In genomic region chr9:77985996-77986395, GRCh38 we compare ENCODE assay signal across 20 cellular contexts.
"Had no signal": no experiment of that assay in that cellular context is flagged by ENCODE, and none has a peak within 500 bp of the region (broad histone marks: within the 10 kb centered on the region; RNA-seq: fewer than 3 reads in every experiment).

No MANE protein-coding gene starts in this region.

- H3K36me3 ChIP-seq: neural progenitor cell, suprapubic skin, upper lobe of left lung had no signal

- H3K4me3 Mint-ChIP-seq: activated naive CD4-positive, alpha-beta T cell treated with anti-CD3 and anti-CD28 coated beads, Interleukin-2, amount 10 ng/mL, durations not matched to agents 7 days and 5 days; neural progenitor cell had no signal

- H3K9ac ChIP-seq: neural progenitor cell, parathyroid adenoma had no signal

- H3K4me2 ChIP-seq: neural progenitor cell had no signal

- H3K27me3 Mint-ChIP-seq: activated naive CD4-positive, alpha-beta T cell treated with anti-CD3 and anti-CD28 coated beads, Interleukin-2, amount 10 ng/mL, durations not matched to agents 7 days and 5 days had no signal

- H2AFZ ChIP-seq: neural progenitor cell, parathyroid adenoma had no signal

- H3K27ac Mint-ChIP-seq: activated naive CD4-positive, alpha-beta T cell treated with anti-CD3 and anti-CD28 coated beads, Interleukin-2, amount 10 ng/mL, durations not matched to agents 7 days and 5 days; activated T-helper 2 cell treated with anti-CD3 and anti-CD28 coated beads, Interferon-gamma antibody, Interleukin-2, Interleukin-4, amounts not matched to agents 10 μg/mL and 5 μg/mL and 100 μg/mL, durations not matched to agents 14 hours and 24 hours and 36 hours; neural progenitor cell had no signal

- H3K27ac ChIP-seq: coronary artery, esophagus squamous epithelium, neural progenitor cell, parathyroid adenoma, suprapubic skin, upper lobe of left lung had no signal

- H3K9me3 ChIP-seq: esophagus squamous epithelium, suprapubic skin, upper lobe of left lung had no signal

- H3K9me3 Mint-ChIP-seq: activated naive CD4-positive, alpha-beta T cell treated with anti-CD3 and anti-CD28 coated beads, Interleukin-2, amount 10 ng/mL, durations not matched to agents 7 days and 5 days; activated T-helper 2 cell treated with anti-CD3 and anti-CD28 coated beads, Interferon-gamma antibody, Interleukin-2, Interleukin-4, amounts not matched to agents 10 μg/mL and 5 μg/mL and 100 μg/mL, durations not matched to agents 14 hours and 24 hours and 36 hours had no signal

- DNase-seq: activated CD4-positive, alpha-beta T cell treated with anti-CD3 and anti-CD28 coated beads, Interleukin-2, amount 50 U/mL, for 48 hours; activated CD4-positive, CD25-positive, alpha-beta regulatory T cell treated with anti-CD3 and anti-CD28 coated beads, Interleukin-2, amount 50 U/mL, for 72 hours; activated naive CD4-positive, alpha-beta T cell treated with anti-CD3 and anti-CD28 coated beads, Interleukin-2, amount 10 ng/mL, durations not matched to agents 7 days and 5 days; caudate nucleus; effector CD4-positive, alpha-beta T cell; esophagus squamous epithelium; hippocampal formation; kidney; mesendoderm; stimulated activated CD4-positive, alpha-beta T cell treated with anti-CD3 and anti-CD28 coated beads, Interleukin-15, amount 100 ng/mL, for 24 hours; stimulated activated CD4-positive, alpha-beta T cell treated with anti-CD3 and anti-CD28 coated beads, Interleukin-4, amount 100 ng/mL, for 1 hour; stimulated activated naive CD4-positive, alpha-beta T cell treated with Interleukin-2 at 50 U/mL for 16 hours; T1000; upper lobe of left lung had no signal

- H3K4me3 ChIP-seq: coronary artery, esophagus squamous epithelium, neural progenitor cell, suprapubic skin, upper lobe of left lung had no signal

- H3K27me3 ChIP-seq: esophagus squamous epithelium, neural progenitor cell, suprapubic skin, upper lobe of left lung had no signal

- FAIRE-seq: endothelial cell of umbilical vein, kidney had no signal
